1 cellular context compared by ENCODE assay signal in the genomic region with DNA sequence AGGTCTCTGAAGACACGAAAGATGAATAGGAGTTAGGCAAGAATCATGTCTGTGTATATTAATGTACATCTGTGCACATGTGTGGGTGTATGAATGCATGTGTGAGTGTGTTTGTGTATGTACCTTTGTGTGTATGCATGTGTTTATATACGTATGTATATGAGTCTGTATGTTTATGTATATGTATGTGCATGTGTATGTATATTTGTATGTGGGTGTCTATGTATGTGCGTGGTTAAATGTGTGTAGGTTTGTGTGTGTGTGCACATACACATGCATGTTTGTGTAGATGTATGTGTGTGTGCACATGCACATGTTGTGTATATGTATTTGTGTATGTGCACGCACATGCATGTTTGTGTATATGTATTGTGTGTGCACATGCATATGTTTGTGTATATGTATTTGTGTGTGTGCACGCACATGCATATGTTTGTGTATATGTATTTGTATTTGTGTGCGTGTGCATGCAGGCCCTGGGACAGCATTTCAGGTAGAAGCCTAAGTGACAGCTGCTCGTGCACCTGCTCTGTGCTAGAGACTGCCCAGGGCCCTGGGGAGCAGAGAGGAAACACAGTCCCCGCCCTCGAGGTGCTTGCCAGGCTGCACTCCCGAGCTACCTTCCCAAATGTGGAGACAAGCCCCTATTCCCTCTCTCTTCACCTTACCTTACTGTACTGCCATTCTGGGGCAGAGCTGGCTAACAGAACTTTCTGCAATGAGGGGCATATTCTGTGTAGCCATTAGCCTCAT.
TF ChIP-seq lines count a peak whose summit lies in the region.

No MANE protein-coding gene starts in this region.

TF ChIP-seq in HepG2, 621 proteins besides CTCF, POLR2A, EP300 and RAD21:
- TF ChIP-seq, protein P1, sequence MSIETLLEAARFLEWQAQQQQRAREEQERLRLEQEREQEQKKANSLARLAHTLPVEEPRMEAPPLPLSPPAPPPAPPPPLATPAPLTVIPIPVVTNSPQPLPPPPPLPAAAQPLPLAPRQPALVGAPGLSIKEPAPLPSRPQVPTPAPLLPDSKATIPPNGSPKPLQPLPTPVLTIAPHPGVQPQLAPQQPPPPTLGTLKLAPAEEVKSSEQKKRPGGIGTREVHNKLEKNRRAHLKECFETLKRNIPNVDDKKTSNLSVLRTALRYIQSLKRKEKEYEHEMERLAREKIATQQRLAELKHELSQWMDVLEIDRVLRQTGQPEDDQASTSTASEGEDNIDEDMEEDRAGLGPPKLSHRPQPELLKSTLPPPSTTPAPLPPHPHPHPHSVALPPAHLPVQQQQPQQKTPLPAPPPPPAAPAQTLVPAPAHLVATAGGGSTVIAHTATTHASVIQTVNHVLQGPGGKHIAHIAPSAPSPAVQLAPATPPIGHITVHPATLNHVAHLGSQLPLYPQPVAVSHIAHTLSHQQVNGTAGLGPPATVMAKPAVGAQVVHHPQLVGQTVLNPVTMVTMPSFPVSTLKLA (IDR thresholded peaks at IDR 0.05): peak; percentile 84
- TF ChIP-seq FOXA3 (CRISPR knock-in tag; IDR thresholded peaks at IDR 0.05): no peak
